In genomic region chr6:148109732-148110131, GRCh38 we compare ENCODE assay signal across 21 cellular contexts.
DNase-seq lines count a peak whose midpoint lies in the region; ATAC-seq and TF ChIP-seq lines count a peak whose summit lies in the region.
"Had no signal": no experiment of that assay in that cellular context is flagged by ENCODE, and none has a peak within 500 bp of the region (broad histone marks: within the 10 kb centered on the region; RNA-seq: fewer than 3 reads in every experiment).

No MANE protein-coding gene starts in this region.

- no peak overlapping the region for H3K27ac Mint-ChIP-seq in natural killer cell
- H3K27ac Mint-ChIP-seq in activated CD4-positive, alpha-beta T cell treated with anti-CD3 and anti-CD28 coated beads for 36 hours, result no peak overlapping the region
- H3K27ac Mint-ChIP-seq: activated CD8-positive, alpha-beta T cell treated with anti-CD3 and anti-CD28 coated beads, Interleukin-2, amount 10 ng/mL, durations not matched to agents 7 days and 5 days; activated naive CD8-positive, alpha-beta T cell; activated T-cell treated with anti-CD3 and anti-CD28 coated beads, Interleukin-2, amount 50 U/mL, for 72 hours; CD8-positive, alpha-beta memory T cell; dendritic cell treated with granulocyte-macrophage colony-stimulating factor and Interleukin-4, amounts not matched to agents 40 ng/mL and 50 ng/mL, for 4 days; naive thymus-derived CD4-positive, alpha-beta T cell; T-helper 1 cell treated with Interleukin-12 subunit alpha and Interleukin-12 subunit beta and Interleukin-4 antibody, amounts not matched to agents 30 μg/mL and 1 μg/mL, for 36 hours; WTC11 had no signal

- no peak for ATAC-seq in HG02571 (IDR thresholded peaks at IDR 0.05; ENCODE audit: unreplicated experiment)
- ATAC-seq in natural killer cell, result no peak
- ATAC-seq in activated CD4-positive, alpha-beta T cell treated with anti-CD3 and anti-CD28 coated beads for 36 hours, result no peak
- ATAC-seq: activated CD8-positive, alpha-beta T cell treated with anti-CD3 and anti-CD28 coated beads, Interleukin-2, amount 10 ng/mL, durations not matched to agents 7 days and 5 days; activated T-cell treated with anti-CD3 and anti-CD28 coated beads, Interleukin-2, amount 50 U/mL, for 72 hours; body of pancreas; naive thymus-derived CD4-positive, alpha-beta T cell; Right ventricle myocardium inferior; WTC11 had no signal

- DNase-seq in DMS79 (lab: John Stamatoyannopoulos, UW), result peak; percentile 76
- peak; percentile 83 for DNase-seq in NCI-H1105 (lab: John Stamatoyannopoulos, UW)
- peak; percentile 81 for DNase-seq in NCI-H69 (lab: John Stamatoyannopoulos, UW)
- DNase-seq in kidney tubule cell (ENCODE audit: low spot score), result peak; percentile 59
- DNase-seq in natural killer cell, result no peak
- no peak for DNase-seq in activated CD4-positive, alpha-beta T cell treated with anti-CD3 and anti-CD28 coated beads for 36 hours
- DNase-seq in HuH-7.5 (ENCODE audit: low spot score), result no peak
- DNase-seq: activated CD8-positive, alpha-beta T cell treated with anti-CD3 and anti-CD28 coated beads, Interleukin-2, amount 10 ng/mL, durations not matched to agents 7 days and 5 days; activated T-cell treated with anti-CD3 and anti-CD28 coated beads, Interleukin-2, amount 50 U/mL, for 72 hours; CD8-positive, alpha-beta memory T cell; naive thymus-derived CD4-positive, alpha-beta T cell; NCI-H1436 treated with DMSO at 0.1 percent for 48 hours; stimulated activated CD4-positive, alpha-beta T cell treated with anti-CD3 and anti-CD28 coated beads, Interleukin-4, amount 100 ng/mL, for 4 hours; stimulated activated CD8-positive, alpha-beta memory T cell treated with anti-CD3 and anti-CD28 coated beads, Interleukin-4, amount 100 ng/mL, for 48 hours had no signal

- peaks cover 0 to 3% of the 10 kb centered on the region in 2 donors for H3K27me3 Mint-ChIP-seq in natural killer cell (ENCODE audit: low read depth in 2 of 2)
- H3K27me3 Mint-ChIP-seq in activated CD4-positive, alpha-beta T cell treated with anti-CD3 and anti-CD28 coated beads for 36 hours, result peaks cover 15% of the 10 kb centered on the region
- H3K27me3 Mint-ChIP-seq: dendritic cell treated with granulocyte-macrophage colony-stimulating factor and Interleukin-4, amounts not matched to agents 40 ng/mL and 50 ng/mL, for 4 days had no signal

- intact Hi-C loops in natural killer cell (cut with micrococcal nuclease), result no loop called here
- intact Hi-C loops in activated CD4-positive, alpha-beta T cell treated with anti-CD3 and anti-CD28 coated beads for 36 hours (cut with DNase I, micrococcal nuclease), result no loop called here

- no peaks in the 10 kb centered on the region for H3K36me3 Mint-ChIP-seq in natural killer cell
- H3K36me3 Mint-ChIP-seq in activated CD4-positive, alpha-beta T cell treated with anti-CD3 and anti-CD28 coated beads for 36 hours (ENCODE audit: low read depth), result no peaks in the 10 kb centered on the region
- H3K36me3 Mint-ChIP-seq: activated naive CD8-positive, alpha-beta T cell; CD8-positive, alpha-beta memory T cell; naive thymus-derived CD4-positive, alpha-beta T cell; WTC11 had no signal

- H3K4me1 Mint-ChIP-seq in natural killer cell, result no peaks in the 10 kb centered on the region
- H3K4me1 Mint-ChIP-seq in activated CD4-positive, alpha-beta T cell treated with anti-CD3 and anti-CD28 coated beads for 36 hours, result no peaks in the 10 kb centered on the region
- H3K4me1 Mint-ChIP-seq: CD8-positive, alpha-beta memory T cell; naive thymus-derived CD4-positive, alpha-beta T cell; WTC11 had no signal

- CTCF ChIA-PET in activated CD4-positive, alpha-beta T cell treated with anti-CD3 and anti-CD28 coated beads for 36 hours (lab: Charles Lee), result no interaction called here

- no peak overlapping the region for H3K4me3 Mint-ChIP-seq in natural killer cell
- no peak overlapping the region for H3K4me3 Mint-ChIP-seq in activated CD4-positive, alpha-beta T cell treated with anti-CD3 and anti-CD28 coated beads for 36 hours
- H3K4me3 Mint-ChIP-seq: activated CD8-positive, alpha-beta T cell treated with anti-CD3 and anti-CD28 coated beads, Interleukin-2, amount 10 ng/mL, durations not matched to agents 7 days and 5 days; activated naive CD8-positive, alpha-beta T cell; activated T-cell treated with anti-CD3 and anti-CD28 coated beads, Interleukin-2, amount 50 U/mL, for 72 hours; CD8-positive, alpha-beta memory T cell; dendritic cell treated with granulocyte-macrophage colony-stimulating factor and Interleukin-4, amounts not matched to agents 40 ng/mL and 50 ng/mL, for 4 days; naive thymus-derived CD4-positive, alpha-beta T cell; T-helper 1 cell treated with Interleukin-12 subunit alpha and Interleukin-12 subunit beta and Interleukin-4 antibody, amounts not matched to agents 30 μg/mL and 1 μg/mL, for 36 hours; WTC11 had no signal

- POLR2A ChIA-PET in activated CD4-positive, alpha-beta T cell treated with anti-CD3 and anti-CD28 coated beads for 36 hours (lab: Charles Lee), result no interaction called here

- H3K9me3 Mint-ChIP-seq in natural killer cell, result peaks cover 3 to 8% of the 10 kb centered on the region in 2 donors
- no peaks in the 10 kb centered on the region for H3K9me3 Mint-ChIP-seq in activated CD4-positive, alpha-beta T cell treated with anti-CD3 and anti-CD28 coated beads for 36 hours (ENCODE audit: low read depth)
- H3K9me3 Mint-ChIP-seq: activated T-cell treated with anti-CD3 and anti-CD28 coated beads, Interleukin-2, amount 50 U/mL, for 72 hours; T-helper 1 cell treated with Interleukin-12 subunit alpha and Interleukin-12 subunit beta and Interleukin-4 antibody, amounts not matched to agents 30 μg/mL and 1 μg/mL, for 36 hours had no signal

- TF ChIP-seq CTCF in natural killer cell (IDR thresholded peaks at IDR 0.05), result no peak

Comparison
In these comparisons a context has a peak if more than half of its experiments do, and no peak if none do; other contexts are left out.
1. DNase-seq: peak in DMS79 (single experiment), NCI-H1105 (single experiment), NCI-H69 (single experiment) and kidney tubule cell (single experiment); none in natural killer cell (single experiment), activated CD4-positive, alpha-beta T cell treated with anti-CD3 and anti-CD28 coated beads for 36 hours (single experiment) and HuH-7.5 (single experiment).